In genomic region chr22:48979482-48979881, GRCh38 we compare ENCODE assay signal across 1 cellular context.
TF ChIP-seq lines count a peak whose summit lies in the region.

No MANE protein-coding gene starts in this region.

TF ChIP-seq in HEK293, 187 proteins besides CTCF, POLR2A, EP300 and RAD21 (continued from another document):
- no peak for TF ChIP-seq ZXDB (tag by site-specific recombination; IDR thresholded peaks at IDR 0.05)
- peak; percentile 61 for TF ChIP-seq SETDB1 (IDR thresholded peaks at IDR 0.05; ENCODE audit: insufficient read length, low read length)
- TF ChIP-seq FEZF1 (tag by site-specific recombination; IDR thresholded peaks at IDR 0.05), result no peak
- TF ChIP-seq HOXC10 (CRISPR knock-in tag; IDR thresholded peaks at IDR 0.05), result no peak
- no peak for TF ChIP-seq HOXA7 (CRISPR knock-in tag; IDR thresholded peaks at IDR 0.05; ENCODE audit: borderline replicate concordance)
- no peak for TF ChIP-seq SALL2 (tag by site-specific recombination; IDR thresholded peaks at IDR 0.05; ENCODE audit: borderline replicate concordance)
- TF ChIP-seq REPIN1 (tag by site-specific recombination; IDR thresholded peaks at IDR 0.05; ENCODE audit: low read depth), result no peak
- TF ChIP-seq ZNF350 (tag by site-specific recombination; IDR thresholded peaks at IDR 0.05), result no peak
- no peak for TF ChIP-seq ZNF426 (tag by site-specific recombination; IDR thresholded peaks at IDR 0.05)
- TF ChIP-seq ZBTB11 (tag by site-specific recombination; conservative IDR thresholded peaks at IDR 0.05; ENCODE audit: low read depth), result no peak
